ENCODE assay signal across 31 cellular contexts in the genomic region with DNA sequence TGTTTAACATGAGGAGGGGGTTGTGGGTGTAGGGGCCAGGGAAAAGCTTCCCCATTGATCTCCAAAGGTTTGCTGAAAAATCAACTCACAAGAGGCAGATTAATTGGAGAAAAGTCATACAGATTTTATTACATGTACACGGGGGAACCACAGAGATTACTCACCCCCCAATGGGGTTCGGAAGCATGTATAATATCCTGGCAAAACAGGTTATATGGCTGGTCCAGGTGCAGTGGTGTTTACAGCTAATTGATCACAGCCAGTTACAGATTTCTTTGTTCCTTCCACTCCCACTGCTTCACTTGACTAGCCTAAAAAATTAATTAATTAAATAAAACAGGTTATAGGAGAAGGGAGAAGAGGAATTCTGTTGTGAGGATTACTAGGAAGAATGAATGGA.
DNase-seq lines count a peak whose midpoint lies in the region.
"Had no signal": no experiment of that assay in that cellular context is flagged by ENCODE, and none has a peak within 500 bp of the region (broad histone marks: within the 10 kb centered on the region; RNA-seq: fewer than 3 reads in every experiment).

No MANE protein-coding gene starts in this region.

- peak; percentile 16 for DNase-seq in NCI-H82 (lab: John Stamatoyannopoulos, UW)
- no peak for DNase-seq in NCI-H82 treated with DMSO at 0.1 percent for 48 hours (lab: John Stamatoyannopoulos, UW; ENCODE audit: unreplicated experiment)
- DNase-seq in NCI-H774 (lab: John Stamatoyannopoulos, UW) = peak; percentile 36
- peak; percentile 58 for DNase-seq in epithelial cell of prostate (ENCODE audit: low read depth, low spot score)
- no peak for DNase-seq in KG1 (lab: John Stamatoyannopoulos, UW)
- DNase-seq in activated CD4-positive, alpha-beta T cell treated with anti-CD3 and anti-CD28 coated beads for 4 hours = no peak
- DNase-seq in HAP-1 (ENCODE audit: low spot score in 2 of 2) = no peak
- no peak for DNase-seq in NCI-H2227 treated with DMSO at 0.1 percent for 48 hours (lab: John Stamatoyannopoulos, UW)
- DNase-seq: 8988T; activated B cell treated with CpG ODN at 0.5 μM for 24 hours; activated CD8-positive, alpha-beta memory T cell treated with anti-CD3 and anti-CD28 coated beads, Interleukin-2, amount 10 ng/mL, durations not matched to agents 7 days and 5 days; activated naive CD8-positive, alpha-beta T cell treated with anti-CD3 and anti-CD28 coated beads, Interleukin-2, amount 50 U/mL, for 24 hours; activated T-cell treated with anti-CD3 and anti-CD28 coated beads, Interleukin-2, amount 50 U/mL, for 4 hours; colonic mucosa; DND-41; effector CD8-positive, alpha-beta T cell; GF-D8; kidney glomerular epithelial cell; lower lobe of right lung; mucosa of descending colon; natural killer cell; NCI-H1048; NCI-H2029; NCI-H226; NCI-H69; occipital lobe; stimulated activated CD4-positive, alpha-beta T cell treated with anti-CD3 and anti-CD28 coated beads, Interleukin-4, amount 100 ng/mL, for 4 hours; substantia nigra; T-helper 1 cell had no signal

- peaks cover 10% of the 10 kb centered on the region for H3K36me3 ChIP-seq in HAP-1 (replicated peaks)
- H3K36me3 ChIP-seq: colonic mucosa had no signal

- no peaks in the 10 kb centered on the region for H3K9me3 ChIP-seq in HAP-1
- H3K9me3 ChIP-seq: colonic mucosa, lower lobe of right lung, mucosa of descending colon had no signal

- no peaks in the 10 kb centered on the region for H3K27me3 ChIP-seq in HAP-1 (ENCODE audit: low read depth)
- H3K27me3 ChIP-seq: colonic mucosa had no signal

- H3K4me1 ChIP-seq in HAP-1 = peaks cover 4% of the 10 kb centered on the region; the same call in 1 of the 2 replicates
- H3K4me1 ChIP-seq: colonic mucosa, lower lobe of right lung had no signal

- H3K4me3 ChIP-seq in HAP-1 = no peak overlapping the region
- H3K4me3 ChIP-seq: colonic mucosa, lower lobe of right lung, mucosa of descending colon, SK-N-MC had no signal

- H3K27ac ChIP-seq in epithelial cell of prostate = peak overlapping the region; percentile 34
- H3K27ac ChIP-seq: C4-2B, colonic mucosa, lower lobe of right lung, SK-N-MC had no signal

- in situ Hi-C loops in HAP-1 (cut with MboI; ENCODE audit: low sequenced_read_pairs) = no loop called here

Comparison
In these comparisons a context has a peak if more than half of its experiments do, and no peak if none do; other contexts are left out.
1. DNase-seq: peak in NCI-H82 (single experiment), NCI-H774 (single experiment) and epithelial cell of prostate (single experiment); none in NCI-H82 treated with DMSO at 0.1 percent for 48 hours (single experiment), KG1 (single experiment), activated CD4-positive, alpha-beta T cell treated with anti-CD3 and anti-CD28 coated beads for 4 hours (0 of 2), HAP-1 (0 of 2) and NCI-H2227 treated with DMSO at 0.1 percent for 48 hours (single experiment).